ENCODE assay signal across 19 cellular contexts in genomic region chr11:121337078-121337477, GRCh38. TPM values are rescaled to one million over a fixed set of nuclear protein-coding genes. Genes with fewer than 3 reads are reported as not detected.
A peak's percentile ranks its signal among the peaks of the same experiment; 100 is the strongest.
DNase-seq lines count a peak whose midpoint lies in the region; ATAC-seq and TF ChIP-seq lines count a peak whose summit lies in the region.
"Had no signal": no experiment of that assay in that cellular context is flagged by ENCODE, and none has a peak within 500 bp of the region (broad histone marks: within the 10 kb centered on the region; RNA-seq: fewer than 3 reads in every experiment).

No MANE protein-coding gene starts in this region.

- peaks cover 33% of the 10 kb centered on the region for H3K27me3 Mint-ChIP-seq in activated CD8-positive, alpha-beta memory T cell treated with anti-CD3 and anti-CD28 coated beads, Interleukin-2, amount 10 ng/mL, durations not matched to agents 7 days and 5 days
- no peaks in the 10 kb centered on the region for H3K27me3 Mint-ChIP-seq in activated naive CD8-positive, alpha-beta T cell treated with anti-CD3 and anti-CD28 coated beads, Interleukin-2, amount 50 U/mL, for 24 hours

- CTCF ChIA-PET in activated CD8-positive, alpha-beta memory T cell treated with anti-CD3 and anti-CD28 coated beads, Interleukin-2, amount 10 ng/mL, durations not matched to agents 7 days and 5 days (lab: Charles Lee), result interaction anchor here (0.8 to 2.0 kb wide), 4 partner anchors 10 to 116 kb away, joined by 3 to 4 read pairs (median 4); partner anchors contain the start of gene SORL1-AS1

- H3K27ac ChIP-seq in foreskin keratinocyte, result no peak overlapping the region
- H3K27ac ChIP-seq: cardiac muscle cell, WERI-Rb-1 had no signal

- H3K4me1 Mint-ChIP-seq in activated CD8-positive, alpha-beta memory T cell treated with anti-CD3 and anti-CD28 coated beads, Interleukin-2, amount 10 ng/mL, durations not matched to agents 7 days and 5 days, result peaks cover 33% of the 10 kb centered on the region
- H3K4me1 Mint-ChIP-seq in activated naive CD8-positive, alpha-beta T cell treated with anti-CD3 and anti-CD28 coated beads, Interleukin-2, amount 50 U/mL, for 24 hours, result peaks cover 32% of the 10 kb centered on the region

- peaks cover 49% of the 10 kb centered on the region for H3K27me3 ChIP-seq in foreskin keratinocyte
- H3K27me3 ChIP-seq: tibial nerve had no signal

- DNase-seq in activated CD8-positive, alpha-beta memory T cell treated with anti-CD3 and anti-CD28 coated beads, Interleukin-2, amount 10 ng/mL, durations not matched to agents 7 days and 5 days, result peak; percentile 68
- DNase-seq in activated CD8-positive, alpha-beta memory T cell treated with anti-CD3 and anti-CD28 coated beads for 24 hours, result no peak
- no peak for DNase-seq in activated naive CD8-positive, alpha-beta T cell treated with anti-CD3 and anti-CD28 coated beads, Interleukin-2, amount 50 U/mL, for 24 hours
- DNase-seq in NCI-H187 (lab: John Stamatoyannopoulos, UW) (no peak), foreskin keratinocyte (no peak)
- DNase-seq: ACHN; activated effector memory CD4-positive, alpha-beta T cell treated with anti-CD3 and anti-CD28 coated beads, Interleukin-2, amount 50 U/mL, for 16 hours; Caco-2; islet precursor cell; KBM-7; mucosa of descending colon; NCI-H1436; PC-3; WERI-Rb-1 had no signal

- no peaks in the 10 kb centered on the region for H3K9me3 Mint-ChIP-seq in activated CD8-positive, alpha-beta memory T cell treated with anti-CD3 and anti-CD28 coated beads, Interleukin-2, amount 10 ng/mL, durations not matched to agents 7 days and 5 days (ENCODE audit: low read depth)
- no peaks in the 10 kb centered on the region for H3K9me3 Mint-ChIP-seq in activated naive CD8-positive, alpha-beta T cell treated with anti-CD3 and anti-CD28 coated beads, Interleukin-2, amount 50 U/mL, for 24 hours

- H3K4me3 Mint-ChIP-seq in activated CD8-positive, alpha-beta memory T cell treated with anti-CD3 and anti-CD28 coated beads, Interleukin-2, amount 10 ng/mL, durations not matched to agents 7 days and 5 days, result no peak overlapping the region
- no peak overlapping the region for H3K4me3 Mint-ChIP-seq in activated naive CD8-positive, alpha-beta T cell treated with anti-CD3 and anti-CD28 coated beads, Interleukin-2, amount 50 U/mL, for 24 hours

- H3K27ac Mint-ChIP-seq in activated CD8-positive, alpha-beta memory T cell treated with anti-CD3 and anti-CD28 coated beads, Interleukin-2, amount 10 ng/mL, durations not matched to agents 7 days and 5 days, result no peak overlapping the region
- H3K27ac Mint-ChIP-seq in activated naive CD8-positive, alpha-beta T cell treated with anti-CD3 and anti-CD28 coated beads, Interleukin-2, amount 50 U/mL, for 24 hours, result no peak overlapping the region

- no peaks in the 10 kb centered on the region for H3K4me1 ChIP-seq in foreskin keratinocyte
- H3K4me1 ChIP-seq: Caco-2 had no signal

- no peak for TF ChIP-seq CTCF in foreskin keratinocyte (conservative IDR thresholded peaks at IDR 0.05)

- no peaks in the 10 kb centered on the region for H3K36me3 Mint-ChIP-seq in activated CD8-positive, alpha-beta memory T cell treated with anti-CD3 and anti-CD28 coated beads, Interleukin-2, amount 10 ng/mL, durations not matched to agents 7 days and 5 days
- no peaks in the 10 kb centered on the region for H3K36me3 Mint-ChIP-seq in activated naive CD8-positive, alpha-beta T cell treated with anti-CD3 and anti-CD28 coated beads, Interleukin-2, amount 50 U/mL, for 24 hours (ENCODE audit: low read depth)

- peak; percentile 66 for ATAC-seq in activated CD8-positive, alpha-beta memory T cell treated with anti-CD3 and anti-CD28 coated beads, Interleukin-2, amount 10 ng/mL, durations not matched to agents 7 days and 5 days
- ATAC-seq in GM21367 (IDR thresholded peaks at IDR 0.05; ENCODE audit: unreplicated experiment) (peak; percentile 36), HG03135 (IDR thresholded peaks at IDR 0.05; ENCODE audit: unreplicated experiment) (peak; percentile 42), foreskin keratinocyte (no peak), GM21528 (IDR thresholded peaks at IDR 0.05; ENCODE audit: low FRiP score, unreplicated experiment) (no peak)
- peak; percentile 24 for ATAC-seq in activated naive CD8-positive, alpha-beta T cell treated with anti-CD3 and anti-CD28 coated beads, Interleukin-2, amount 50 U/mL, for 24 hours
- ATAC-seq: mucosa of descending colon, PC-3 had no signal

RNA-seq across cellular contexts. Expression of gene SC5D, which starts 44.5 kb away (rescaled TPM):
- total RNA-seq in activated CD8-positive, alpha-beta memory T cell treated with anti-CD3 and anti-CD28 coated beads, Interleukin-2, amount 10 ng/mL, durations not matched to agents 7 days and 5 days, result 10 to 100 TPM; 16.3 to 22.7 TPM
- 77.0 and 89.2 TPM in 2 replicates for total RNA-seq in foreskin keratinocyte
- 38.7 and 53.9 TPM in 2 replicates for polyA plus RNA-seq in foreskin keratinocyte

Comparison
In these comparisons a context has a peak if more than half of its experiments do, and no peak if none do; other contexts are left out.
1. ATAC-seq: peak in activated CD8-positive, alpha-beta memory T cell treated with anti-CD3 and anti-CD28 coated beads, Interleukin-2, amount 10 ng/mL, durations not matched to agents 7 days and 5 days (single experiment), GM21367 (single experiment), HG03135 (single experiment) and activated naive CD8-positive, alpha-beta T cell treated with anti-CD3 and anti-CD28 coated beads, Interleukin-2, amount 50 U/mL, for 24 hours (single experiment); none in foreskin keratinocyte (single experiment) and GM21528 (single experiment).